8 cellular contexts compared by ENCODE assay signal in the genomic region with DNA sequence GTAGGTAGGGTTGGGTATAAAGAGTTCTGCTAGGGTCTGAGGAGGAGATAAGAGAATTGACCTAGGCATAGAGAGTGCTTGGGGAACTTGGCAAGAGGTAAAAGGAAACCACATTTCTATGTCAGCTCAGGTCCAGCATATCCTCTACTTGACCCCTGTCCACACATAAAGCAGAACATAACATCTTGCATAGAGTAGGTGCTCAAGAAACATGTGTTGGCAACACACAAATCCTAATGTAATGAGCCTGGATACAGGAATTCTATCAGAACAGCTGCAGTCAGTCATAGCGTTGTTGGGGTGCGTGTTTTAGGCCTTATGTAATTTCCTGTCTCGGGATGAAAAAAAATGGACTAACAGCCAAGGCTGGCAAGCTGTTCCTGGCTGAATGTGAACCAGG. TPM values are rescaled to one million over a fixed set of nuclear protein-coding genes. Genes with fewer than 3 reads are reported as not detected.
DNase-seq lines count a peak whose midpoint lies in the region; ATAC-seq, FAIRE-seq and TF ChIP-seq lines count a peak whose summit lies in the region.

No MANE protein-coding gene starts in this region.

- peak overlapping the region; percentile 77 for H3K4me3 Mint-ChIP-seq in activated T-cell treated with anti-CD3 and anti-CD28 coated beads, Interleukin-2, amount 50 U/mL, for 4 hours
- peak overlapping the region; percentile 67 for H3K4me3 Mint-ChIP-seq in T-helper 17 cell
- H3K4me3 Mint-ChIP-seq in stimulated activated memory B cell treated with anti-CD40 and anti-IgM and Interleukin-4, amounts not matched to agents 10 μg/mL and 1 μg/mL and 100 μg/mL, for 72 hours = peak overlapping the region; percentile 59

- no peak for FAIRE-seq in kidney (lab: Jason Lieb, UNC)

- no peaks in the 10 kb centered on the region for H3K36me3 ChIP-seq in kidney (ENCODE audit: control insufficient read depth in 1 of 2, insufficient read depth in 2 of 2, low read length in 2 of 2)

- H3K9me3 ChIP-seq in T-helper 17 cell (ENCODE audit: control insufficient read depth, low read length, poor library complexity, severe bottlenecking) = no peaks in the 10 kb centered on the region
- no peaks in the 10 kb centered on the region for H3K9me3 ChIP-seq in kidney (ENCODE audit: control insufficient read depth in 1 of 2, low read length in 2 of 2)

- peak overlapping the region; percentile 94 for H3K27ac Mint-ChIP-seq in T-helper 17 cell
- H3K27ac Mint-ChIP-seq in stimulated activated memory B cell treated with anti-CD40 and anti-IgM and Interleukin-4, amounts not matched to agents 10 μg/mL and 1 μg/mL and 100 μg/mL, for 72 hours = peak overlapping the region; percentile 83

- H3K4me3 ChIP-seq in kidney (ENCODE audit: low read length in 2 of 2) = peak overlapping the region in 1 of 2 donors; percentile 2

- H3K27me3 Mint-ChIP-seq in activated T-cell treated with anti-CD3 and anti-CD28 coated beads, Interleukin-2, amount 50 U/mL, for 4 hours (ENCODE audit: low read depth) = no peaks in the 10 kb centered on the region
- H3K27me3 Mint-ChIP-seq in T-helper 17 cell = no peaks in the 10 kb centered on the region
- H3K27me3 Mint-ChIP-seq in stimulated activated memory B cell treated with anti-CD40 and anti-IgM and Interleukin-4, amounts not matched to agents 10 μg/mL and 1 μg/mL and 100 μg/mL, for 72 hours = no peaks in the 10 kb centered on the region

- no peaks in the 10 kb centered on the region for H3K27me3 ChIP-seq in foreskin keratinocyte

- H3K9ac ChIP-seq in kidney (ENCODE audit: low read length in 2 of 2) = no peak overlapping the region

- TF ChIP-seq CTCF in foreskin keratinocyte (conservative IDR thresholded peaks at IDR 0.05) (no peak), kidney (IDR thresholded peaks at IDR 0.05; ENCODE audit: borderline replicate concordance, extremely low read depth, insufficient read depth) (no peak)

- peak in 1 of 2 donors; percentile 19 for ATAC-seq in activated T-cell treated with anti-CD3 and anti-CD28 coated beads, Interleukin-2, amount 50 U/mL, for 4 hours
- ATAC-seq in T-helper 17 cell (peak; percentile 26), foreskin keratinocyte (peak; percentile 46)
- no peak for ATAC-seq in stimulated activated memory B cell treated with anti-CD40 and anti-IgM and Interleukin-4, amounts not matched to agents 10 μg/mL and 1 μg/mL and 100 μg/mL, for 72 hours

- intact Hi-C loops in kidney (cut with DNase I) = no loop called here

- no peaks in the 10 kb centered on the region for H3K9me3 Mint-ChIP-seq in activated T-cell treated with anti-CD3 and anti-CD28 coated beads, Interleukin-2, amount 50 U/mL, for 4 hours
- no peaks in the 10 kb centered on the region for H3K9me3 Mint-ChIP-seq in stimulated activated memory B cell treated with anti-CD40 and anti-IgM and Interleukin-4, amounts not matched to agents 10 μg/mL and 1 μg/mL and 100 μg/mL, for 72 hours

- H3K4me1 ChIP-seq in foreskin keratinocyte (no peaks in the 10 kb centered on the region), kidney (ENCODE audit: control insufficient read depth in 1 of 2, insufficient read depth in 1 of 2, low read depth in 1 of 2, low read length in 2 of 2) (no peaks in the 10 kb centered on the region)

- DNase-seq in activated T-cell treated with anti-CD3 and anti-CD28 coated beads, Interleukin-2, amount 50 U/mL, for 4 hours = no peak
- no peak for DNase-seq in activated T-cell treated with anti-CD3 and anti-CD28 coated beads for 4 hours
- DNase-seq in T-helper 17 cell = no peak
- DNase-seq in foreskin keratinocyte = peak; percentile 35 to 65
- DNase-seq in kidney = no peak
- DNase-seq in NCI-H1105 (lab: John Stamatoyannopoulos, UW) = no peak
- DNase-seq in DMS153 treated with DMSO at 0.1 percent for 48 hours (lab: John Stamatoyannopoulos, UW; ENCODE audit: unreplicated experiment) = no peak

- H3K27ac ChIP-seq in foreskin keratinocyte = no peak overlapping the region
- peak overlapping the region in 1 of 2 donors; percentile 23 for H3K27ac ChIP-seq in kidney (ENCODE audit: low read depth in 2 of 2, low read length in 2 of 2)

- no peaks in the 10 kb centered on the region for H3K36me3 Mint-ChIP-seq in activated T-cell treated with anti-CD3 and anti-CD28 coated beads, Interleukin-2, amount 50 U/mL, for 4 hours (ENCODE audit: insufficient read depth)
- H3K36me3 Mint-ChIP-seq in T-helper 17 cell (ENCODE audit: low read depth) = peaks cover 3% of the 10 kb centered on the region
- H3K36me3 Mint-ChIP-seq in stimulated activated memory B cell treated with anti-CD40 and anti-IgM and Interleukin-4, amounts not matched to agents 10 μg/mL and 1 μg/mL and 100 μg/mL, for 72 hours = no peaks in the 10 kb centered on the region

- H3K4me1 Mint-ChIP-seq in activated T-cell treated with anti-CD3 and anti-CD28 coated beads, Interleukin-2, amount 50 U/mL, for 4 hours (ENCODE audit: low read depth) = peaks cover 47% of the 10 kb centered on the region
- H3K4me1 Mint-ChIP-seq in T-helper 17 cell = peaks cover 28% of the 10 kb centered on the region
- H3K4me1 Mint-ChIP-seq in stimulated activated memory B cell treated with anti-CD40 and anti-IgM and Interleukin-4, amounts not matched to agents 10 μg/mL and 1 μg/mL and 100 μg/mL, for 72 hours = peaks cover 32% of the 10 kb centered on the region

RNA-seq across cellular contexts. Expression of a gene that starts 35.0 kb away (rescaled TPM):
- 10 to 100 TPM; 12.6 to 14.2 (median 12.7) TPM for total RNA-seq in activated T-cell treated with anti-CD3 and anti-CD28 coated beads, Interleukin-2, amount 50 U/mL, for 4 hours
- 10 to 100 TPM; 53.5 to 55.3 TPM for total RNA-seq in T-helper 17 cell
- total RNA-seq in foreskin keratinocyte = 1.7 TPM in 2 replicates
- polyA plus RNA-seq in foreskin keratinocyte = 0.60 and 0.61 TPM in 2 replicates
- 19.1 TPM for total RNA-seq in kidney
- 10.5 TPM for polyA plus RNA-seq in kidney (ENCODE audit: insufficient read depth, low read depth, low replicate concordance)

Comparison
In these comparisons a context has a peak if more than half of its experiments do, and no peak if none do; other contexts are left out.
1. DNase-seq: peak in foreskin keratinocyte (2 of 2); none in activated T-cell treated with anti-CD3 and anti-CD28 coated beads, Interleukin-2, amount 50 U/mL, for 4 hours (single experiment), activated T-cell treated with anti-CD3 and anti-CD28 coated beads for 4 hours (single experiment), T-helper 17 cell (0 of 3), kidney (single experiment), NCI-H1105 (single experiment) and DMS153 treated with DMSO at 0.1 percent for 48 hours (single experiment).
2. Peak in every context shown above with its lines, with median percentiles within 50 percentile points of each other: H3K4me3 Mint-ChIP-seq.